Comparison of ENCODE assay signal across 19 cellular contexts in the genomic region with DNA sequence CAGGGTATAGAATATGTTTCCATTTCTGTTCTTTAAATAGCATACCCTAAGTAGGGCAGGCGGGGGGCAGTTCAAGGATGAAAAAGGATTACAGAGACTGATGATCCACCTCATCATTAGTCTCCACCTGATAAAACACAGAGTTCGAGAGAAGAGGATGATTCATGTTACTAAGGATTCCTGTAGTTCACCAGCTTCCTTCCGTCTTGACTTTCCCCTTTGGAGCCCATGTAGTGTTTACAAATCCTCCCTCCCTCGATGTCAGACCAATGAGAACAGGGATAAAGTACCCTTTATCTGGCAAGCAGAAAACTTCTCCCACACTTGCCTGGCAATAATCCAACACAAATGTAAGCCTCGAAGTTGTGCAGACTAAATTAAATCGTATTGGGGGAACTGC.
DNase-seq lines count a peak whose midpoint lies in the region; TF ChIP-seq lines count a peak whose summit lies in the region.
"Had no signal": no experiment of that assay in that cellular context is flagged by ENCODE, and none has a peak within 500 bp of the region (broad histone marks: within the 10 kb centered on the region; RNA-seq: fewer than 3 reads in every experiment).

No MANE protein-coding gene starts in this region.

- no peak for TF ChIP-seq CTCF in choroid plexus epithelial cell (conservative IDR thresholded peaks at IDR 0.05; ENCODE audit: low read depth, low read length)

- H3K4me1 Mint-ChIP-seq in activated CD4-positive, alpha-beta T cell treated with anti-CD3 and anti-CD28 coated beads, Interleukin-2, amount 10 ng/mL, durations not matched to agents 7 days and 5 days = no peaks in the 10 kb centered on the region
- H3K4me1 Mint-ChIP-seq: CD4-positive, CD25-positive, alpha-beta regulatory T cell had no signal

- no peak overlapping the region for H3K27ac Mint-ChIP-seq in activated CD4-positive, alpha-beta T cell treated with anti-CD3 and anti-CD28 coated beads, Interleukin-2, amount 10 ng/mL, durations not matched to agents 7 days and 5 days
- H3K27ac Mint-ChIP-seq: CD4-positive, CD25-positive, alpha-beta regulatory T cell had no signal

- CTCF ChIA-PET in activated CD4-positive, alpha-beta T cell treated with anti-CD3 and anti-CD28 coated beads, Interleukin-2, amount 10 ng/mL, durations not matched to agents 7 days and 5 days (lab: Charles Lee) = no interaction called here

- no peak overlapping the region for H3K4me3 Mint-ChIP-seq in activated CD4-positive, alpha-beta T cell treated with anti-CD3 and anti-CD28 coated beads, Interleukin-2, amount 10 ng/mL, durations not matched to agents 7 days and 5 days
- H3K4me3 Mint-ChIP-seq: CD4-positive, CD25-positive, alpha-beta regulatory T cell had no signal

- no peaks in the 10 kb centered on the region for H3K27me3 Mint-ChIP-seq in activated CD4-positive, alpha-beta T cell treated with anti-CD3 and anti-CD28 coated beads, Interleukin-2, amount 10 ng/mL, durations not matched to agents 7 days and 5 days
- H3K27me3 Mint-ChIP-seq: CD4-positive, CD25-positive, alpha-beta regulatory T cell had no signal

- DNase-seq in Daoy (ENCODE audit: low read depth) (peak; percentile 32), NCI-H226 (peak; percentile 76), choroid plexus epithelial cell (ENCODE audit: low read depth) (peak; percentile 54), iris pigment epithelial cell (ENCODE audit: low read depth) (peak; percentile 83), dermis blood vessel endothelial cell (no peak), SW 1271 (lab: John Stamatoyannopoulos, UW) (no peak), NCI-H1694 (lab: John Stamatoyannopoulos, UW) (no peak)
- no peak for DNase-seq in activated CD4-positive, alpha-beta T cell treated with anti-CD3 and anti-CD28 coated beads, Interleukin-2, amount 10 ng/mL, durations not matched to agents 7 days and 5 days
- DNase-seq: ACHN; CD4-positive, CD25-positive, alpha-beta regulatory T cell; DMS79; GF-D8; GOT3; Kasumi-1; NCI-H1417; NCI-H2029; NCI-H2171 treated with DMSO at 0.1 percent for 48 hours; NCI-H510A; SHP77 treated with DMSO at 0.1 percent for 48 hours had no signal

- no peaks in the 10 kb centered on the region for H3K9me3 Mint-ChIP-seq in activated CD4-positive, alpha-beta T cell treated with anti-CD3 and anti-CD28 coated beads, Interleukin-2, amount 10 ng/mL, durations not matched to agents 7 days and 5 days

- H3K36me3 Mint-ChIP-seq in activated CD4-positive, alpha-beta T cell treated with anti-CD3 and anti-CD28 coated beads, Interleukin-2, amount 10 ng/mL, durations not matched to agents 7 days and 5 days (ENCODE audit: low read depth) = no peaks in the 10 kb centered on the region
- H3K36me3 Mint-ChIP-seq: CD4-positive, CD25-positive, alpha-beta regulatory T cell had no signal

- H3K4me3 ChIP-seq in choroid plexus epithelial cell (ENCODE audit: low read depth, low read length) = no peak overlapping the region

- POLR2A ChIA-PET in activated CD4-positive, alpha-beta T cell treated with anti-CD3 and anti-CD28 coated beads, Interleukin-2, amount 10 ng/mL, durations not matched to agents 7 days and 5 days (lab: Charles Lee) = no interaction called here

Comparison
In these comparisons a context has a peak if more than half of its experiments do, and no peak if none do; other contexts are left out.
1. DNase-seq: peak in Daoy (single experiment), NCI-H226 (single experiment), choroid plexus epithelial cell (single experiment) and iris pigment epithelial cell (single experiment); none in dermis blood vessel endothelial cell (single experiment), SW 1271 (0 of 2), activated CD4-positive, alpha-beta T cell treated with anti-CD3 and anti-CD28 coated beads, Interleukin-2, amount 10 ng/mL, durations not matched to agents 7 days and 5 days (single experiment) and NCI-H1694 (single experiment).